Comparison of ENCODE assay signal across 20 cellular contexts in genomic region chrX:101749436-101749835, GRCh38.
"Had no signal": no experiment of that assay in that cellular context is flagged by ENCODE, and none has a peak within 500 bp of the region (broad histone marks: within the 10 kb centered on the region; RNA-seq: fewer than 3 reads in every experiment).

No MANE protein-coding gene starts in this region.

- H3K27me3 ChIP-seq: foreskin keratinocyte, neural progenitor cell, upper lobe of right lung had no signal

- H3K4me3 Mint-ChIP-seq: activated CD4-positive, alpha-beta T cell treated with anti-CD3 and anti-CD28 coated beads, Interleukin-2, amount 10 ng/mL, durations not matched to agents 7 days and 5 days; activated naive CD4-positive, alpha-beta T cell treated with anti-CD3 and anti-CD28 coated beads, Interleukin-2, amount 10 ng/mL, durations not matched to agents 7 days and 5 days; neural progenitor cell had no signal

- H3K36me3 Mint-ChIP-seq: activated naive CD4-positive, alpha-beta T cell treated with anti-CD3 and anti-CD28 coated beads, Interleukin-2, amount 10 ng/mL, durations not matched to agents 7 days and 5 days; neural progenitor cell had no signal

- H3K4me2 ChIP-seq: neural progenitor cell had no signal

- H3K4me1 Mint-ChIP-seq: activated CD4-positive, alpha-beta T cell treated with anti-CD3 and anti-CD28 coated beads, Interleukin-2, amount 10 ng/mL, durations not matched to agents 7 days and 5 days; activated naive CD4-positive, alpha-beta T cell treated with anti-CD3 and anti-CD28 coated beads, Interleukin-2, amount 10 ng/mL, durations not matched to agents 7 days and 5 days; neural progenitor cell had no signal

- H3K4me3 ChIP-seq: adrenal gland, esophagus muscularis mucosa, heart left ventricle, left ventricle myocardium inferior, neural progenitor cell, pancreas, upper lobe of right lung had no signal

- H3K27ac ChIP-seq: esophagus muscularis mucosa, foreskin keratinocyte, heart left ventricle, left ventricle myocardium inferior, neural progenitor cell, pancreas, upper lobe of right lung had no signal

- H3K27ac Mint-ChIP-seq: activated CD4-positive, alpha-beta T cell treated with anti-CD3 and anti-CD28 coated beads, Interleukin-2, amount 10 ng/mL, durations not matched to agents 7 days and 5 days; activated naive CD4-positive, alpha-beta T cell treated with anti-CD3 and anti-CD28 coated beads, Interleukin-2, amount 10 ng/mL, durations not matched to agents 7 days and 5 days; activated T-helper 2 cell treated with anti-CD3 and anti-CD28 coated beads, Interferon-gamma antibody, Interleukin-2, Interleukin-4, amounts not matched to agents 10 μg/mL and 5 μg/mL and 100 μg/mL, durations not matched to agents 14 hours and 24 hours and 36 hours; neural progenitor cell had no signal

- H3K9me3 ChIP-seq: adrenal gland, esophagus muscularis mucosa, heart left ventricle, left ventricle myocardium inferior, pancreas, upper lobe of right lung had no signal

- H2AFZ ChIP-seq: neural progenitor cell had no signal

- DNase-seq: activated CD4-positive, alpha-beta T cell treated with anti-CD3 and anti-CD28 coated beads, Interleukin-2, amount 10 ng/mL, durations not matched to agents 7 days and 5 days; activated CD4-positive, CD25-positive, alpha-beta regulatory T cell; activated naive CD4-positive, alpha-beta T cell treated with anti-CD3 and anti-CD28 coated beads, Interleukin-2, amount 10 ng/mL, durations not matched to agents 7 days and 5 days; adrenal gland; cerebellar nuclear complex; foreskin keratinocyte; heart left ventricle; islet precursor cell; left ventricle myocardium inferior; pancreas; stimulated activated CD4-positive, alpha-beta T cell treated with anti-CD3 and anti-CD28 coated beads, Interleukin-4, amount 100 ng/mL, for 1 hour; stimulated activated CD8-positive, alpha-beta memory T cell treated with anti-CD3 and anti-CD28 coated beads, Interleukin-4, amount 100 ng/mL, for 48 hours; stimulated activated naive CD8-positive, alpha-beta T cell treated with anti-CD3 and anti-CD28 coated beads, Interleukin-15, Interleukin-2, amounts not matched to agents 100 U/mL and 50 U/mL, for 24 hours; T-helper 2 cell; upper lobe of right lung had no signal

- FAIRE-seq: endometrium, TTC549 had no signal

- ATAC-seq: foreskin keratinocyte; heart left ventricle; pancreas; stimulated activated naive CD8-positive, alpha-beta T cell treated with anti-CD3 and anti-CD28 coated beads, Interleukin-15, Interleukin-2, amounts not matched to agents 100 U/mL and 50 U/mL, for 24 hours; upper lobe of right lung had no signal

- H3K36me3 ChIP-seq: adrenal gland, esophagus muscularis mucosa, heart left ventricle, left ventricle myocardium inferior, neural progenitor cell, pancreas, upper lobe of right lung had no signal

- H3K4me1 ChIP-seq: adrenal gland, esophagus muscularis mucosa, foreskin keratinocyte, heart left ventricle, left ventricle myocardium inferior, neural progenitor cell, pancreas, upper lobe of right lung had no signal

- H3K9me3 Mint-ChIP-seq: activated CD4-positive, alpha-beta T cell treated with anti-CD3 and anti-CD28 coated beads, Interleukin-2, amount 10 ng/mL, durations not matched to agents 7 days and 5 days; activated naive CD4-positive, alpha-beta T cell treated with anti-CD3 and anti-CD28 coated beads, Interleukin-2, amount 10 ng/mL, durations not matched to agents 7 days and 5 days; activated T-helper 2 cell treated with anti-CD3 and anti-CD28 coated beads, Interferon-gamma antibody, Interleukin-2, Interleukin-4, amounts not matched to agents 10 μg/mL and 5 μg/mL and 100 μg/mL, durations not matched to agents 14 hours and 24 hours and 36 hours; neural progenitor cell had no signal

- H3K9ac ChIP-seq: neural progenitor cell had no signal
